ENCODE assay signal across 8 cellular contexts in the genomic region with DNA sequence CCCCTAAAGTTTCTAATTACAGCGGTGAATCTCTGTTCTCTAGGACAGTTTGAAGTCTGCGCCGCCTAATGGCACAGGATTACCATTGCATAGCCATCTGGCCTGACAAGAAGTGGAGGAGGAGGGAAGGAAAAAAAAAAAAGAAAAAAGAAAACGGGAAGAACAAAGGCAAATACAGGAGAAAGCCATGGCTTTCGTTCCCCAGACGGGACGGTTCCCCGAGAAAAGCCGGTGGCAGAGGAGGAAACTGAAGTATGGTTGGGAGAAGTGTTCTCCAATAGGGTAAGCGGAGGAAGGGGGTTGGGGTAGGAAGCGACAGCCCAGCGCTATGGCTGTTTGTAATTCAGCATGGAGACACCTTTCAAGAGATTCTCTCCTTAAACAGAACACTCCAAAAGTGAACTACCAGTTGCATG.
DNase-seq lines count a peak whose midpoint lies in the region; ATAC-seq and TF ChIP-seq lines count a peak whose summit lies in the region.

No MANE protein-coding gene starts in this region.

- peak; percentile 33 for DNase-seq in NT2/D1 (ENCODE audit: low read depth, low spot score)
- DNase-seq in left cardiac atrium: peak; percentile 39
- DNase-seq in NCI-H345 (lab: John Stamatoyannopoulos, UW): no peak

- no peaks in the 10 kb centered on the region for H3K27me3 Mint-ChIP-seq in activated naive CD8-positive, alpha-beta T cell

- H3K27ac Mint-ChIP-seq in activated naive CD8-positive, alpha-beta T cell: peak overlapping the region; percentile 70

- H3K4me1 Mint-ChIP-seq in activated naive CD8-positive, alpha-beta T cell (ENCODE audit: low read depth): peaks cover 12% of the 10 kb centered on the region

- H3K4me3 ChIP-seq in BLaER1 treated with 17β-estradiol and CSF1 and Interleukin-3, amounts not matched to agents 10 nM and 100 nM: peak overlapping the region; percentile 55 to 72 (median 65)
- H3K4me3 ChIP-seq in NT2/D1 (ENCODE audit: insufficient read length, low read depth) (peak overlapping the region; percentile 79), parathyroid adenoma (ENCODE audit: low read depth, low read length) (peak overlapping the region; percentile 68)

- H3K4me2 ChIP-seq in BLaER1 treated with 17β-estradiol and CSF1 and Interleukin-3, amounts not matched to agents 10 nM and 100 nM: peak overlapping the region; percentile 61 to 91 (median 77)
- H3K4me2 ChIP-seq in parathyroid adenoma (ENCODE audit: low read length): peak overlapping the region; percentile 74

- intact Hi-C loops in left cardiac atrium (cut with DNase I): no loop called here

- peaks cover 69 to 98% (median 93%) of the 10 kb centered on the region in 11 experiments for H3K27me3 ChIP-seq in BLaER1 treated with 17β-estradiol and CSF1 and Interleukin-3, amounts not matched to agents 10 nM and 100 nM
- H3K27me3 ChIP-seq in NT2/D1 (ENCODE audit: insufficient read depth, insufficient read length) (peaks cover 4% of the 10 kb centered on the region), parathyroid adenoma (ENCODE audit: control insufficient read depth, insufficient read depth, low read length) (no peaks in the 10 kb centered on the region)

- ATAC-seq in GM18870 (IDR thresholded peaks at IDR 0.05; ENCODE audit: unreplicated experiment) (peak; percentile 70), HG03108 (IDR thresholded peaks at IDR 0.05; ENCODE audit: unreplicated experiment) (peak; percentile 51), left cardiac atrium (peak; percentile 69 to 89)

- TF ChIP-seq CTCF in parathyroid adenoma (IDR thresholded peaks at IDR 0.05): peak; percentile 35

- H3K4me3 Mint-ChIP-seq in activated naive CD8-positive, alpha-beta T cell: peak overlapping the region; percentile 97

- H2AFZ ChIP-seq in parathyroid adenoma: peak overlapping the region; percentile 89

- H3K79me2 ChIP-seq in parathyroid adenoma: no peaks in the 10 kb centered on the region

- H3K4me1 ChIP-seq in BLaER1 treated with 17β-estradiol and CSF1 and Interleukin-3, amounts not matched to agents 10 nM and 100 nM: peaks cover 0 to 9% (median 4%) of the 10 kb centered on the region in 10 experiments; a peak in 5 of 20 replicates
- H3K4me1 ChIP-seq in NT2/D1 (ENCODE audit: insufficient read depth, insufficient read length) (no peaks in the 10 kb centered on the region), parathyroid adenoma (no peaks in the 10 kb centered on the region)

- no peaks in the 10 kb centered on the region for H3K36me3 ChIP-seq in BLaER1 treated with 17β-estradiol and CSF1 and Interleukin-3, amounts not matched to agents 10 nM and 100 nM
- H3K36me3 ChIP-seq in NT2/D1 (ENCODE audit: insufficient read depth, insufficient read length, low read length) (no peaks in the 10 kb centered on the region), parathyroid adenoma (ENCODE audit: control insufficient read depth, insufficient read depth, low read length) (no peaks in the 10 kb centered on the region)

- H4K20me1 ChIP-seq in BLaER1 treated with 17β-estradiol and CSF1 and Interleukin-3, amounts not matched to agents 10 nM and 100 nM: no peaks in the 10 kb centered on the region; a peak in 1 of 22 replicates

- H3K27ac ChIP-seq in BLaER1 treated with 17β-estradiol and CSF1 and Interleukin-3, amounts not matched to agents 10 nM and 100 nM: peak overlapping the region in 9 of 11 experiments; percentile 2 to 70 (median 59); a peak in 17 of 22 replicates
- peak overlapping the region; percentile 72 for H3K27ac ChIP-seq in parathyroid adenoma

- no peaks in the 10 kb centered on the region for H3K9me3 ChIP-seq in BLaER1 treated with 17β-estradiol and CSF1 and Interleukin-3, amounts not matched to agents 10 nM and 100 nM (replicated peaks in 1 of 11)
- H3K9me3 ChIP-seq in NT2/D1 (ENCODE audit: insufficient read depth, low read length) (no peaks in the 10 kb centered on the region), parathyroid adenoma (ENCODE audit: control insufficient read depth, low read length) (no peaks in the 10 kb centered on the region)

- no peaks in the 10 kb centered on the region for H3K36me3 Mint-ChIP-seq in activated naive CD8-positive, alpha-beta T cell

- H3K9ac ChIP-seq in BLaER1 treated with 17β-estradiol and CSF1 and Interleukin-3, amounts not matched to agents 10 nM and 100 nM: peak overlapping the region; percentile 59 to 73 (median 69); a peak in 21 of 22 replicates
- H3K9ac ChIP-seq in NT2/D1 (ENCODE audit: insufficient read length, low read depth) (peak overlapping the region; percentile 65), parathyroid adenoma (no peak overlapping the region)

- no peaks in the 10 kb centered on the region for H3K9me3 Mint-ChIP-seq in activated naive CD8-positive, alpha-beta T cell (ENCODE audit: low read depth)
